In genomic region chr5:178206166-178207101, GRCh38 we compare ENCODE assay signal across 8 cellular contexts. TPM values are rescaled to one million over a fixed set of nuclear protein-coding genes. Genes with fewer than 3 reads are reported as not detected.
DNase-seq lines count a peak whose midpoint lies in the region; ATAC-seq and TF ChIP-seq lines count a peak whose summit lies in the region.

No MANE protein-coding gene starts in this region.

- intact Hi-C loops in activated B cell treated with CpG ODN at 0.5 μM for 24 hours (cut with micrococcal nuclease) (loop anchor here (10.0 kb wide), 1 partner anchor 418 kb away; the partner anchor contains the start of gene CLK4), right cardiac atrium (cut with DNase I) (no loop called here)

- H3K36me3 ChIP-seq in HEK293 (ENCODE audit: control insufficient read depth in 2 of 2, insufficient read depth in 1 of 2, low read length in 2 of 2) (peaks cover 20 to 62% of the 10 kb centered on the region in 2 experiments), smooth muscle cell (ENCODE audit: low read depth) (peaks cover 3% of the 10 kb centered on the region)

- H2AFZ ChIP-seq in smooth muscle cell (ENCODE audit: low read depth), result no peak overlapping the region

- H3K36me3 Mint-ChIP-seq in activated B cell treated with CpG ODN at 0.5 μM for 24 hours (ENCODE audit: low read depth), result peaks cover 61% of the 10 kb centered on the region

- no peak for DNase-seq in activated B cell treated with CpG ODN at 0.5 μM for 24 hours
- no peak for DNase-seq in right cardiac atrium
- DNase-seq in smooth muscle cell (lab: John Stamatoyannopoulos, UW; ENCODE audit: unreplicated experiment), result no peak
- DNase-seq in NCI-H187 treated with DMSO at 0.1 percent for 48 hours (lab: John Stamatoyannopoulos, UW), result no peak
- no peak for DNase-seq in NCI-H774 (lab: John Stamatoyannopoulos, UW)
- no peak for DNase-seq in ACHN
- DNase-seq in activated CD4-positive, alpha-beta T cell treated with anti-CD3 and anti-CD28 coated beads for 1 hour, result no peak

- 51% methylated on average over 12 of the region's 12 CpGs for WGBS in right cardiac atrium
- 54% methylated on average over 12 of the region's 12 CpGs for WGBS in smooth muscle cell (ENCODE audit: low lambda C conversion rate)

- CTCF ChIA-PET in HEK293 (lab: Yijun Ruan, JAX), result interaction anchor here (0.7 to 1.1 kb wide), 4 partner anchors 20 to 1416 kb away, joined by 3 to 6 read pairs (median 3); no protein-coding TSS in a partner anchor
- CTCF ChIA-PET in activated B cell treated with CpG ODN at 0.5 μM for 24 hours (lab: Charles Lee), result no interaction called here

- H3K79me2 ChIP-seq in smooth muscle cell (ENCODE audit: low read depth), result peaks cover 51% of the 10 kb centered on the region

- peaks cover 63% of the 10 kb centered on the region for H4K20me1 ChIP-seq in smooth muscle cell (ENCODE audit: low read depth)

- no peak for TF ChIP-seq CTCF in HEK293 (tag by site-specific recombination; IDR thresholded peaks at IDR 0.05)
- TF ChIP-seq CTCF in activated B cell treated with CpG ODN at 0.5 μM for 24 hours (IDR thresholded peaks at IDR 0.05), result no peak
- no peak for TF ChIP-seq CTCF in smooth muscle cell (IDR thresholded peaks at IDR 0.05; ENCODE audit: borderline replicate concordance, insufficient read depth, poor library complexity, severe bottlenecking)

- H3K27me3 ChIP-seq in right cardiac atrium (ENCODE audit: control insufficient read depth, insufficient read depth), result no peaks in the 10 kb centered on the region
- H3K27me3 ChIP-seq in smooth muscle cell (ENCODE audit: low read depth), result no peaks in the 10 kb centered on the region

- peak overlapping the region; percentile 89 for H3K9ac ChIP-seq in smooth muscle cell (ENCODE audit: low read depth)

- H3K27me3 Mint-ChIP-seq in activated B cell treated with CpG ODN at 0.5 μM for 24 hours, result no peaks in the 10 kb centered on the region

- H3K4me3 ChIP-seq in HEK293 (ENCODE audit: low read depth, low read length) (peak overlapping the region; percentile 68), right cardiac atrium (ENCODE audit: low read length) (peak overlapping the region; percentile 63), smooth muscle cell (peak overlapping the region; percentile 99)

- peak overlapping the region; percentile 77 for H3K4me3 Mint-ChIP-seq in activated B cell treated with CpG ODN at 0.5 μM for 24 hours

- peaks cover 42% of the 10 kb centered on the region for H3F3A ChIP-seq in smooth muscle cell (ENCODE audit: low read depth)

- peaks cover 28% of the 10 kb centered on the region for H3K4me1 Mint-ChIP-seq in activated B cell treated with CpG ODN at 0.5 μM for 24 hours

- peak overlapping the region; percentile 95 for H3K4me2 ChIP-seq in smooth muscle cell

- POLR2A ChIA-PET in HEK293 (lab: Yijun Ruan, JAX), result interaction anchor here (0.6 to 1.3 kb wide), 5 partner anchors 7 to 140 kb away, joined by 3 to 5 read pairs (median 4); partner anchors contain the start of genes NHP2 and PHYKPL
- POLR2A ChIA-PET in activated B cell treated with CpG ODN at 0.5 μM for 24 hours (lab: Charles Lee), result interaction anchor here (0.6 to 2.4 kb wide), 3 partner anchors 10 to 641 kb away, joined by 4 to 13 read pairs (median 9); partner anchors contain the start of gene PHYKPL

- ATAC-seq in activated B cell treated with CpG ODN at 0.5 μM for 24 hours (ENCODE audit: low read depth) (no peak), right cardiac atrium (no peak)

- no peaks in the 10 kb centered on the region for H3K9me3 ChIP-seq in HEK293 (ENCODE audit: control insufficient read depth, insufficient read depth, low read depth, low read length)
- H3K9me3 ChIP-seq in right cardiac atrium (ENCODE audit: control insufficient read depth, low read length), result no peaks in the 10 kb centered on the region
- H3K9me3 ChIP-seq in smooth muscle cell (replicated peaks; ENCODE audit: low read depth), result no peaks in the 10 kb centered on the region

- in situ Hi-C loops in ACHN (cut with HindIII; ENCODE audit: low pct_ligation_motif_present, low pct_unique_long_range_greater_than_20kb, low sequenced_read_pairs), result no loop called here

- peaks cover 6% of the 10 kb centered on the region; the same call in 1 of the 2 replicates for H3K4me1 ChIP-seq in HEK293 (ENCODE audit: control insufficient read depth, insufficient read depth, low read length)
- peaks cover 9% of the 10 kb centered on the region for H3K4me1 ChIP-seq in right cardiac atrium (ENCODE audit: control insufficient read depth, insufficient read depth, low read length)
- peaks cover 11% of the 10 kb centered on the region for H3K4me1 ChIP-seq in smooth muscle cell (ENCODE audit: low read depth)

- H3K9me3 Mint-ChIP-seq in activated B cell treated with CpG ODN at 0.5 μM for 24 hours, result no peaks in the 10 kb centered on the region

- H3K27ac Mint-ChIP-seq in activated B cell treated with CpG ODN at 0.5 μM for 24 hours, result peak overlapping the region; percentile 75

- H3K27ac ChIP-seq in HEK293 (ENCODE audit: extremely low read depth, low read depth, low read length), result 0 out of 2 replicates have a peak overlapping the region, but pooled peaks have one; percentile 17
- peak overlapping the region; percentile 9 for H3K27ac ChIP-seq in right cardiac atrium (ENCODE audit: low read length)
- H3K27ac ChIP-seq in smooth muscle cell (ENCODE audit: low read depth), result peak overlapping the region; percentile 82

TF ChIP-seq in HEK293, 187 proteins besides CTCF, POLR2A, EP300 and RAD21 (continues in another document):
- TF ChIP-seq ZNF76 (tag by site-specific recombination; IDR thresholded peaks at IDR 0.05; ENCODE audit: borderline replicate concordance, low read depth) (no peak), ZNF600 (tag by site-specific recombination; IDR thresholded peaks at IDR 0.05) (peak; percentile 60), ZNF416 (tag by site-specific recombination; IDR thresholded peaks at IDR 0.05) (no peak), ZNF561 (tag by site-specific recombination; IDR thresholded peaks at IDR 0.05; ENCODE audit: borderline replicate concordance) (no peak), ZNF157 (tag by site-specific recombination; IDR thresholded peaks at IDR 0.05) (no peak), ZNF677 (tag by site-specific recombination; IDR thresholded peaks at IDR 0.05) (no peak), ZNF121 (tag by site-specific recombination; IDR thresholded peaks at IDR 0.05) (no peak), SCRT1 (tag by site-specific recombination; IDR thresholded peaks at IDR 0.05; ENCODE audit: borderline replicate concordance) (no peak), ZBTB44 (tag by site-specific recombination; IDR thresholded peaks at IDR 0.05) (no peak)

RNA-seq across cellular contexts. Expression of gene HNRNPAB, which starts 2.1 kb away (rescaled TPM):
- 118 and 120 TPM in 2 replicates for total RNA-seq in activated B cell treated with CpG ODN at 0.5 μM for 24 hours
- total RNA-seq in right cardiac atrium, result 100 to 1,000 TPM in 1 of 4 donors, 10 to 100 TPM in 3; 75.3 to 125 (median 86.9) TPM
- polyA plus RNA-seq in right cardiac atrium, result 88.2 TPM
- total RNA-seq in smooth muscle cell, result 79.3 and 83.0 TPM in 2 replicates
- polyA plus RNA-seq in smooth muscle cell, result 169 and 170 TPM in 2 replicates

RNA-seq across cellular contexts. Expression of gene GMCL2, which starts 19.3 kb away (rescaled TPM):
- total RNA-seq in activated B cell treated with CpG ODN at 0.5 μM for 24 hours, result not detected in 2 replicates
- not detected for total RNA-seq in right cardiac atrium
- polyA plus RNA-seq in right cardiac atrium, result not detected
- total RNA-seq in smooth muscle cell, result 0.13 and 0.22 TPM in 2 replicates
- polyA plus RNA-seq in smooth muscle cell, result not detected in 2 replicates

RNA-seq across cellular contexts. Expression of gene PHYKPL, which starts 26.2 kb away (rescaled TPM):
- total RNA-seq in activated B cell treated with CpG ODN at 0.5 μM for 24 hours, result 176 and 205 TPM in 2 replicates
- total RNA-seq in right cardiac atrium, result 10 to 100 TPM; 41.0 to 53.6 (median 48.5) TPM
- 35.3 TPM for polyA plus RNA-seq in right cardiac atrium
- 15.7 and 17.1 TPM in 2 replicates for total RNA-seq in smooth muscle cell
- polyA plus RNA-seq in smooth muscle cell, result 27.8 and 34.2 TPM in 2 replicates

RNA-seq across cellular contexts. Expression of gene NHP2, which starts 52.7 kb away (rescaled TPM):
- 175 and 180 TPM in 2 replicates for total RNA-seq in activated B cell treated with CpG ODN at 0.5 μM for 24 hours
- 10 to 100 TPM; 62.3 to 88.4 (median 84.7) TPM for total RNA-seq in right cardiac atrium
- 123 TPM for polyA plus RNA-seq in right cardiac atrium
- total RNA-seq in smooth muscle cell, result 162 and 324 TPM in 2 replicates
- polyA plus RNA-seq in smooth muscle cell, result 166 and 167 TPM in 2 replicates

Comparison
In these comparisons a context has a peak if more than half of its experiments do, and no peak if none do; other contexts are left out.
1. H3K27ac ChIP-seq: peak in every context shown above with its lines; median percentile 82 in smooth muscle cell; 17 in HEK293; 9 in right cardiac atrium.